In genomic region chr2:159168707-159169106, GRCh38 we compare ENCODE assay signal across 12 cellular contexts.
A peak's percentile ranks its signal among the peaks of the same experiment; 100 is the strongest.
DNase-seq lines count a peak whose midpoint lies in the region; TF ChIP-seq lines count a peak whose summit lies in the region.
"Had no signal": no experiment of that assay in that cellular context is flagged by ENCODE, and none has a peak within 500 bp of the region (broad histone marks: within the 10 kb centered on the region; RNA-seq: fewer than 3 reads in every experiment).

No MANE protein-coding gene starts in this region.

- H3K9ac ChIP-seq in GM23248 (no peak overlapping the region), neural progenitor cell (no peak overlapping the region)

- H3K4me2 ChIP-seq in GM23248 (ENCODE audit: unreplicated experiment): no peak overlapping the region
- no peak overlapping the region for H3K4me2 ChIP-seq in neural progenitor cell

- H3K27ac Mint-ChIP-seq in neural progenitor cell (no peak overlapping the region), Caco-2 (ENCODE audit: unreplicated experiment) (no peak overlapping the region)
- H3K27ac Mint-ChIP-seq: activated naive CD4-positive, alpha-beta T cell treated with anti-CD3 and anti-CD28 coated beads, Interleukin-2, amount 10 ng/mL, durations not matched to agents 7 days and 5 days; stimulated activated effector memory CD8-positive, alpha-beta T cell treated with anti-CD3 and anti-CD28 coated beads, Interleukin-12 subunit alpha, Interleukin-12 subunit beta, amount 100 ng/mL, for 72 hours had no signal

- H3K9me2 ChIP-seq in GM23248 (ENCODE audit: insufficient read depth): no peaks in the 10 kb centered on the region

- no peaks in the 10 kb centered on the region for H3K4me1 ChIP-seq in GM23248 (ENCODE audit: insufficient read depth)
- H3K4me1 ChIP-seq in neural progenitor cell: no peaks in the 10 kb centered on the region
- no peaks in the 10 kb centered on the region for H3K4me1 ChIP-seq in Caco-2

- peak; percentile 53 for DNase-seq in GM23248
- DNase-seq in RKO (ENCODE audit: low spot score): peak; percentile 12
- DNase-seq in erythroblast (lab: John Stamatoyannopoulos, UW): peak; percentile 32 to 45
- DNase-seq in neural progenitor cell (ENCODE audit: low spot score): no peak
- DNase-seq in iPS-NIHi11 (ENCODE audit: low spot score): no peak
- no peak for DNase-seq in SW 1271 (lab: John Stamatoyannopoulos, UW)
- no peak for DNase-seq in Caco-2
- DNase-seq: activated CD4-positive, alpha-beta T cell treated with anti-CD3 and anti-CD28 coated beads, Interleukin-2, amount 50 U/mL, for 48 hours; activated naive CD4-positive, alpha-beta T cell treated with anti-CD3 and anti-CD28 coated beads, Interleukin-2, amount 10 ng/mL, durations not matched to agents 7 days and 5 days; effector CD4-positive, alpha-beta T cell; NCI-H146 had no signal

- no peak for TF ChIP-seq POLR2A in erythroblast (IDR thresholded peaks at IDR 0.05; ENCODE audit: low read length)

- H4K20me1 ChIP-seq in GM23248 (ENCODE audit: insufficient read depth) (no peaks in the 10 kb centered on the region), neural progenitor cell (ENCODE audit: low read depth) (no peaks in the 10 kb centered on the region)

- H3K27me3 Mint-ChIP-seq in neural progenitor cell (ENCODE audit: insufficient read depth, low read depth) (peaks cover 8% of the 10 kb centered on the region), Caco-2 (ENCODE audit: insufficient read depth, unreplicated experiment) (no peaks in the 10 kb centered on the region)
- H3K27me3 Mint-ChIP-seq: activated naive CD4-positive, alpha-beta T cell treated with anti-CD3 and anti-CD28 coated beads, Interleukin-2, amount 10 ng/mL, durations not matched to agents 7 days and 5 days had no signal

- no peak overlapping the region for H3K4me3 Mint-ChIP-seq in neural progenitor cell
- H3K4me3 Mint-ChIP-seq in Caco-2 (ENCODE audit: unreplicated experiment): no peak overlapping the region
- H3K4me3 Mint-ChIP-seq: activated naive CD4-positive, alpha-beta T cell treated with anti-CD3 and anti-CD28 coated beads, Interleukin-2, amount 10 ng/mL, durations not matched to agents 7 days and 5 days; stimulated activated effector memory CD8-positive, alpha-beta T cell treated with anti-CD3 and anti-CD28 coated beads, Interleukin-12 subunit alpha, Interleukin-12 subunit beta, amount 100 ng/mL, for 72 hours had no signal

- CTCF ChIA-PET in Caco-2 (lab: Charles Lee): interaction anchor here (0.7 to 0.8 kb wide), 4 partner anchors 17 to 799 kb away, joined by 3 to 7 read pairs (median 3); no protein-coding TSS in a partner anchor

- POLR2A ChIA-PET in Caco-2 (lab: Charles Lee): no interaction called here

- no peaks in the 10 kb centered on the region for H3K9me3 ChIP-seq in GM23248 (ENCODE audit: low read depth)
- H3K9me3 ChIP-seq in neural progenitor cell (ENCODE audit: low read depth): no peaks in the 10 kb centered on the region
- H3K9me3 ChIP-seq in Caco-2: no peaks in the 10 kb centered on the region

- H3F3A ChIP-seq in GM23248 (ENCODE audit: insufficient read depth) (no peaks in the 10 kb centered on the region), neural progenitor cell (ENCODE audit: low read depth) (no peaks in the 10 kb centered on the region)

- H3K79me2 ChIP-seq in GM23248 (ENCODE audit: insufficient read depth) (no peaks in the 10 kb centered on the region), neural progenitor cell (ENCODE audit: low read depth) (no peaks in the 10 kb centered on the region)

- H3K4me3 ChIP-seq in GM23248 (no peak overlapping the region), neural progenitor cell (no peak overlapping the region), Caco-2 (ENCODE audit: low read depth, low read length) (no peak overlapping the region)

- H2AFZ ChIP-seq in GM23248 (no peak overlapping the region), neural progenitor cell (replicated peaks) (no peak overlapping the region)

- H3K4me1 Mint-ChIP-seq in neural progenitor cell (peaks cover 3% of the 10 kb centered on the region), Caco-2 (ENCODE audit: low read depth, unreplicated experiment) (no peaks in the 10 kb centered on the region)
- H3K4me1 Mint-ChIP-seq: activated naive CD4-positive, alpha-beta T cell treated with anti-CD3 and anti-CD28 coated beads, Interleukin-2, amount 10 ng/mL, durations not matched to agents 7 days and 5 days; stimulated activated effector memory CD8-positive, alpha-beta T cell treated with anti-CD3 and anti-CD28 coated beads, Interleukin-12 subunit alpha, Interleukin-12 subunit beta, amount 100 ng/mL, for 72 hours had no signal

- H3K36me3 ChIP-seq in GM23248 (ENCODE audit: low read depth) (0 out of 2 replicates have a peak, but pooled peaks cover 17% of the 10 kb centered on the region), neural progenitor cell (no peaks in the 10 kb centered on the region), Caco-2 (ENCODE audit: control insufficient read depth, insufficient read depth, low read length) (no peaks in the 10 kb centered on the region; the same call in 1 of the 2 replicates)

- H3K36me3 Mint-ChIP-seq in neural progenitor cell: peaks cover 26% of the 10 kb centered on the region
- peaks cover 32% of the 10 kb centered on the region for H3K36me3 Mint-ChIP-seq in Caco-2 (ENCODE audit: insufficient read depth, unreplicated experiment)
- H3K36me3 Mint-ChIP-seq: activated naive CD4-positive, alpha-beta T cell treated with anti-CD3 and anti-CD28 coated beads, Interleukin-2, amount 10 ng/mL, durations not matched to agents 7 days and 5 days; stimulated activated effector memory CD8-positive, alpha-beta T cell treated with anti-CD3 and anti-CD28 coated beads, Interleukin-12 subunit alpha, Interleukin-12 subunit beta, amount 100 ng/mL, for 72 hours had no signal

- WGBS in GM23248 (ENCODE audit: low coverage in 1 of 2, low lambda C conversion rate in 2 of 2, missing lambda C conversion rate in 2 of 2), 2 experiments: 55 to 56% methylated on average over 1 of the region's 1 CpG

- no peak overlapping the region for H3K27ac ChIP-seq in GM23248
- H3K27ac ChIP-seq in neural progenitor cell: no peak overlapping the region

- H3K27me3 ChIP-seq in GM23248 (replicated peaks; ENCODE audit: insufficient read depth) (no peaks in the 10 kb centered on the region), neural progenitor cell (no peaks in the 10 kb centered on the region), Caco-2 (replicated peaks; ENCODE audit: control insufficient read depth, insufficient read depth, low read length) (no peaks in the 10 kb centered on the region)

- H3K9me3 Mint-ChIP-seq in neural progenitor cell (no peaks in the 10 kb centered on the region), Caco-2 (ENCODE audit: unreplicated experiment) (no peaks in the 10 kb centered on the region)
- H3K9me3 Mint-ChIP-seq: activated naive CD4-positive, alpha-beta T cell treated with anti-CD3 and anti-CD28 coated beads, Interleukin-2, amount 10 ng/mL, durations not matched to agents 7 days and 5 days; stimulated activated effector memory CD8-positive, alpha-beta T cell treated with anti-CD3 and anti-CD28 coated beads, Interleukin-12 subunit alpha, Interleukin-12 subunit beta, amount 100 ng/mL, for 72 hours had no signal

- TF ChIP-seq CTCF in neural progenitor cell (IDR thresholded peaks at IDR 0.05): peak; percentile 24
- peak in 1 of 2 experiments; percentile 38 for TF ChIP-seq CTCF in Caco-2 (IDR thresholded peaks at IDR 0.05; ENCODE audit: insufficient read depth in 1 of 2, low read depth in 1 of 2, low read length in 1 of 2, severe bottlenecking in 1 of 2, unreplicated experiment in 1 of 2)

- intact Hi-C loops in Caco-2 (cut with micrococcal nuclease; ENCODE audit: unreplicated experiment): no loop called here

- BruUV-seq in Caco-2 (replicated peaks; lab: Mats Ljungman, UMichigan): no TSS peak

- in situ Hi-C loops in GM23248 (cut with MboI): no loop called here

Comparison
In these comparisons a context has a peak if more than half of its experiments do, and no peak if none do; other contexts are left out.
1. DNase-seq: peak in GM23248 (single experiment), RKO (single experiment) and erythroblast (2 of 2); none in neural progenitor cell (single experiment), iPS-NIHi11 (single experiment), SW 1271 (0 of 2) and Caco-2 (0 of 2).